In the genomic region with DNA sequence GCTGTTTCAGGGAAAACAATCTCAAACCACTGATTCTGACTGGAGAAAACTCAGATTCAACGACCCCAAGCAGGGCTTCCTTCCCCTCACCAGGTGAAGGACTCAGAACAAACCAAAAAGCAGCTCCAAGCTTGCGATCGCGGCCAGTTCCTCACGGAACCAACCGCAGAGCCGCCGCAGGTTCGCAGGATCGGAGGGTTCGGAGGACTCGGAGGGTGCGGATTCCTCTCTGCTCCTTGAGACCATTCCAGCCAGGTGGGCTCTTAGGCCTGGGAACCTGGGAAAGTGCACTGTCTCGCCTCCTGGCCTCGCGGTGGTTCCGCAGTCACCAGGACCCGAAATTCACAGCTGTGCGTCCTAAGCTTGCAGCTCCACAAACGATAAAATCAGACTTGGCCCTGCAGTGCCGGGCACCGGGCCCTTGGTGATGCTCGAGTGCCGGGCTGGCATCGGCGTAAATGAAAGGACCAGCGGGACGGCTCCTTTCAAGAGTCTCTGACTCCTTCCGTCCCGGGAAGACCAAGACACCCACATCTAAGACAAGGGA, we compare ENCODE assay signal across 1 cellular context.
A peak's percentile ranks its signal among the peaks of the same experiment; 100 is the strongest.
TF ChIP-seq lines count a peak whose summit lies in the region.

No MANE protein-coding gene starts in this region.

TF ChIP-seq in K562, 482 proteins besides CTCF, POLR2A, EP300 and RAD21 (continued from another document and continues in another):
- TF ChIP-seq, protein P1, sequence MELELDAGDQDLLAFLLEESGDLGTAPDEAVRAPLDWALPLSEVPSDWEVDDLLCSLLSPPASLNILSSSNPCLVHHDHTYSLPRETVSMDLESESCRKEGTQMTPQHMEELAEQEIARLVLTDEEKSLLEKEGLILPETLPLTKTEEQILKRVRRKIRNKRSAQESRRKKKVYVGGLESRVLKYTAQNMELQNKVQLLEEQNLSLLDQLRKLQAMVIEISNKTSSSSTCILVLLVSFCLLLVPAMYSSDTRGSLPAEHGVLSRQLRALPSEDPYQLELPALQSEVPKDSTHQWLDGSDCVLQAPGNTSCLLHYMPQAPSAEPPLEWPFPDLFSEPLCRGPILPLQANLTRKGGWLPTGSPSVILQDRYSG (tag; conservative IDR thresholded peaks at IDR 0.05; ENCODE audit: low read depth): no peak
- TF ChIP-seq ILF3 (IDR thresholded peaks at IDR 0.05; ENCODE audit: borderline replicate concordance): no peak
- no peak for TF ChIP-seq HSF4 (CRISPR knock-in tag; IDR thresholded peaks at IDR 0.05; ENCODE audit: borderline replicate concordance)
- TF ChIP-seq ATF1 (CRISPR knock-in tag; IDR thresholded peaks at IDR 0.05): no peak
- TF ChIP-seq ATF1 (tag; IDR thresholded peaks at IDR 0.05): no peak
- TF ChIP-seq, protein P2, sequence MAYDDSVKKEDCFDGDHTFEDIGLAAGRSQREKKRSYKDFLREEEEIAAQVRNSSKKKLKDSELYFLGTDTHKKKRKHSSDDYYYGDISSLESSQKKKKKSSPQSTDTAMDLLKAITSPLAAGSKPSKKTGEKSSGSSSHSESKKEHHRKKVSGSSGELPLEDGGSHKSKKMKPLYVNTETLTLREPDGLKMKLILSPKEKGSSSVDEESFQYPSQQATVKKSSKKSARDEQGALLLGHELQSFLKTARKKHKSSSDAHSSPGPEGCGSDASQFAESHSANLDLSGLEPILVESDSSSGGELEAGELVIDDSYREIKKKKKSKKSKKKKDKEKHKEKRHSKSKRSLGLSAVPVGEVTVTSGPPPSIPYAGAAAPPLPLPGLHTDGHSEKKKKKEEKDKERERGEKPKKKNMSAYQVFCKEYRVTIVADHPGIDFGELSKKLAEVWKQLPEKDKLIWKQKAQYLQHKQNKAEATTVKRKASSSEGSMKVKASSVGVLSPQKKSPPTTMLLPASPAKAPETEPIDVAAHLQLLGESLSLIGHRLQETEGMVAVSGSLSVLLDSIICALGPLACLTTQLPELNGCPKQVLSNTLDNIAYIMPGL (CRISPR knock-in tag; IDR thresholded peaks at IDR 0.05): peak; percentile 71; the same call in 1 of the 2 replicates
- TF ChIP-seq NFE2 (IDR thresholded peaks at IDR 0.05; ENCODE audit: low read depth): no peak
- TF ChIP-seq, protein P3, sequence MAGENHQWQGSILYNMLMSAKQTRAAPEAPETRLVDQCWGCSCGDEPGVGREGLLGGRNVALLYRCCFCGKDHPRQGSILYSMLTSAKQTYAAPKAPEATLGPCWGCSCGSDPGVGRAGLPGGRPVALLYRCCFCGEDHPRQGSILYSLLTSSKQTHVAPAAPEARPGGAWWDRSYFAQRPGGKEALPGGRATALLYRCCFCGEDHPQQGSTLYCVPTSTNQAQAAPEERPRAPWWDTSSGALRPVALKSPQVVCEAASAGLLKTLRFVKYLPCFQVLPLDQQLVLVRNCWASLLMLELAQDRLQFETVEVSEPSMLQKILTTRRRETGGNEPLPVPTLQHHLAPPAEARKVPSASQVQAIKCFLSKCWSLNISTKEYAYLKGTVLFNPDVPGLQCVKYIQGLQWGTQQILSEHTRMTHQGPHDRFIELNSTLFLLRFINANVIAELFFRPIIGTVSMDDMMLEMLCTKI (IDR thresholded peaks at IDR 0.05; ENCODE audit: partially characterized antibody): no peak
- TF ChIP-seq ZBTB8A (IDR thresholded peaks at IDR 0.05; ENCODE audit: partially characterized antibody): no peak
- TF ChIP-seq STAT5B (CRISPR knock-in tag; IDR thresholded peaks at IDR 0.05): no peak
- TF ChIP-seq, protein P4, sequence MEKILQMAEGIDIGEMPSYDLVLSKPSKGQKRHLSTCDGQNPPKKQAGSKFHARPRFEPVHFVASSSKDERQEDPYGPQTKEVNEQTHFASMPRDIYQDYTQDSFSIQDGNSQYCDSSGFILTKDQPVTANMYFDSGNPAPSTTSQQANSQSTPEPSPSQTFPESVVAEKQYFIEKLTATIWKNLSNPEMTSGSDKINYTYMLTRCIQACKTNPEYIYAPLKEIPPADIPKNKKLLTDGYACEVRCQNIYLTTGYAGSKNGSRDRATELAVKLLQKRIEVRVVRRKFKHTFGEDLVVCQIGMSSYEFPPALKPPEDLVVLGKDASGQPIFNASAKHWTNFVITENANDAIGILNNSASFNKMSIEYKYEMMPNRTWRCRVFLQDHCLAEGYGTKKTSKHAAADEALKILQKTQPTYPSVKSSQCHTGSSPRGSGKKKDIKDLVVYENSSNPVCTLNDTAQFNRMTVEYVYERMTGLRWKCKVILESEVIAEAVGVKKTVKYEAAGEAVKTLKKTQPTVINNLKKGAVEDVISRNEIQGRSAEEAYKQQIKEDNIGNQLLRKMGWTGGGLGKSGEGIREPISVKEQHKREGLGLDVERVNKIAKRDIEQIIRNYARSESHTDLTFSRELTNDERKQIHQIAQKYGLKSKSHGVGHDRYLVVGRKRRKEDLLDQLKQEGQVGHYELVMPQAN (IDR thresholded peaks at IDR 0.05; ENCODE audit: borderline replicate concordance): no peak
- no peak for TF ChIP-seq POLR2B (IDR thresholded peaks at IDR 0.05; ENCODE audit: low read depth, partially characterized antibody)
- TF ChIP-seq DACH1 (IDR thresholded peaks at IDR 0.05; ENCODE audit: partially characterized antibody): no peak
- no peak for TF ChIP-seq ARID2 (IDR thresholded peaks at IDR 0.05)
- no peak for TF ChIP-seq TFAM (CRISPR knock-in tag; conservative IDR thresholded peaks at IDR 0.05)
- TF ChIP-seq ZNF707 (CRISPR knock-in tag; conservative IDR thresholded peaks at IDR 0.05): no peak
- TF ChIP-seq, protein P5, sequence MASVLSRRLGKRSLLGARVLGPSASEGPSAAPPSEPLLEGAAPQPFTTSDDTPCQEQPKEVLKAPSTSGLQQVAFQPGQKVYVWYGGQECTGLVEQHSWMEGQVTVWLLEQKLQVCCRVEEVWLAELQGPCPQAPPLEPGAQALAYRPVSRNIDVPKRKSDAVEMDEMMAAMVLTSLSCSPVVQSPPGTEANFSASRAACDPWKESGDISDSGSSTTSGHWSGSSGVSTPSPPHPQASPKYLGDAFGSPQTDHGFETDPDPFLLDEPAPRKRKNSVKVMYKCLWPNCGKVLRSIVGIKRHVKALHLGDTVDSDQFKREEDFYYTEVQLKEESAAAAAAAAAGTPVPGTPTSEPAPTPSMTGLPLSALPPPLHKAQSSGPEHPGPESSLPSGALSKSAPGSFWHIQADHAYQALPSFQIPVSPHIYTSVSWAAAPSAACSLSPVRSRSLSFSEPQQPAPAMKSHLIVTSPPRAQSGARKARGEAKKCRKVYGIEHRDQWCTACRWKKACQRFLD (CRISPR knock-in tag; IDR thresholded peaks at IDR 0.05): peak; percentile 12; the same call in 1 of the 2 replicates
- no peak for TF ChIP-seq ZNF224 (CRISPR knock-in tag; IDR thresholded peaks at IDR 0.05)
- TF ChIP-seq, protein P6, sequence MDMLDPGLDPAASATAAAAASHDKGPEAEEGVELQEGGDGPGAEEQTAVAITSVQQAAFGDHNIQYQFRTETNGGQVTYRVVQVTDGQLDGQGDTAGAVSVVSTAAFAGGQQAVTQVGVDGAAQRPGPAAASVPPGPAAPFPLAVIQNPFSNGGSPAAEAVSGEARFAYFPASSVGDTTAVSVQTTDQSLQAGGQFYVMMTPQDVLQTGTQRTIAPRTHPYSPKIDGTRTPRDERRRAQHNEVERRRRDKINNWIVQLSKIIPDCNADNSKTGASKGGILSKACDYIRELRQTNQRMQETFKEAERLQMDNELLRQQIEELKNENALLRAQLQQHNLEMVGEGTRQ (CRISPR knock-in tag; IDR thresholded peaks at IDR 0.05): no peak
- TF ChIP-seq ZNF778 (CRISPR knock-in tag; IDR thresholded peaks at IDR 0.05): no peak
- no peak for TF ChIP-seq MYC (IDR thresholded peaks at IDR 0.05; ENCODE audit: low read depth, low read length)
- TF ChIP-seq MYC (CRISPR knock-in tag; IDR thresholded peaks at IDR 0.05; ENCODE audit: borderline replicate concordance, low read depth): no peak
- TF ChIP-seq CTBP1 (IDR thresholded peaks at IDR 0.05; ENCODE audit: borderline replicate concordance): peak; percentile 47; the same call in 1 of the 2 replicates
- no peak for TF ChIP-seq SRF (CRISPR knock-in tag; IDR thresholded peaks at IDR 0.05)
- no peak for TF ChIP-seq HNRNPL (IDR thresholded peaks at IDR 0.05; ENCODE audit: low read depth, low read length)
- TF ChIP-seq GTF2F1 (IDR thresholded peaks at IDR 0.05; ENCODE audit: low read depth, low read length): no peak
- TF ChIP-seq RB1 (IDR thresholded peaks at IDR 0.05; ENCODE audit: low read depth): no peak
- TF ChIP-seq FOXP1 (CRISPR knock-in tag; IDR thresholded peaks at IDR 0.05): no peak
- TF ChIP-seq, protein P7, sequence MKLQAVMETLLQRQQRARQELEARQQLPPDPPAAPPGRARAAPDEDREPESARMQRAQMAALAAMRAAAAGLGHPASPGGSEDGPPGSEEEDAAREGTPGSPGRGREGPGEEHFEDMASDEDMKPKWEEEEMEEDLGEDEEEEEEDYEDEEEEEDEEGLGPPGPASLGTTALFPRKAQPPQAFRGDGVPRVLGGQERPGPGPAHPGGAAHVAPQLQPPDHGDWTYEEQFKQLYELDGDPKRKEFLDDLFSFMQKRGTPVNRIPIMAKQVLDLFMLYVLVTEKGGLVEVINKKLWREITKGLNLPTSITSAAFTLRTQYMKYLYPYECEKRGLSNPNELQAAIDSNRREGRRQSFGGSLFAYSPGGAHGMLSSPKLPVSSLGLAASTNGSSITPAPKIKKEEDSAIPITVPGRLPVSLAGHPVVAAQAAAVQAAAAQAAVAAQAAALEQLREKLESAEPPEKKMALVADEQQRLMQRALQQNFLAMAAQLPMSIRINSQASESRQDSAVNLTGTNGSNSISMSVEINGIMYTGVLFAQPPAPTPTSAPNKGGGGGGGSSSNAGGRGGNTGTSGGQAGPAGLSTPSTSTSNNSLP (IDR thresholded peaks at IDR 0.05; ENCODE audit: borderline replicate concordance, low read depth, low read length): no peak
- TF ChIP-seq DPF2 (IDR thresholded peaks at IDR 0.05): no peak
- no peak for TF ChIP-seq CBFA2T2 (conservative IDR thresholded peaks at IDR 0.05)
- TF ChIP-seq SRSF3 (IDR thresholded peaks at IDR 0.05; ENCODE audit: insufficient read depth, low read length): no peak
- peak; percentile 61 for TF ChIP-seq POLR2G (IDR thresholded peaks at IDR 0.05; ENCODE audit: low read depth, low read length)
- TF ChIP-seq, protein P8, sequence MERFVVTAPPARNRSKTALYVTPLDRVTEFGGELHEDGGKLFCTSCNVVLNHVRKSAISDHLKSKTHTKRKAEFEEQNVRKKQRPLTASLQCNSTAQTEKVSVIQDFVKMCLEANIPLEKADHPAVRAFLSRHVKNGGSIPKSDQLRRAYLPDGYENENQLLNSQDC (CRISPR knock-in tag; IDR thresholded peaks at IDR 0.05): no peak
- TF ChIP-seq ESRRA (IDR thresholded peaks at IDR 0.05; ENCODE audit: borderline replicate concordance, low read depth): no peak
- TF ChIP-seq TCFL5 (CRISPR knock-in tag; conservative IDR thresholded peaks at IDR 0.05): no peak
- TF ChIP-seq NFATC3 (IDR thresholded peaks at IDR 0.05): no peak
- TF ChIP-seq SLC30A9 (CRISPR knock-in tag; IDR thresholded peaks at IDR 0.05): no peak
- TF ChIP-seq MYBL2 (IDR thresholded peaks at IDR 0.05; ENCODE audit: low read depth): no peak
- no peak for TF ChIP-seq MYBL2 (CRISPR knock-in tag; IDR thresholded peaks at IDR 0.05; ENCODE audit: borderline replicate concordance)
- TF ChIP-seq DIDO1 (tag; IDR thresholded peaks at IDR 0.05; ENCODE audit: low read depth): no peak
- TF ChIP-seq, protein P9, sequence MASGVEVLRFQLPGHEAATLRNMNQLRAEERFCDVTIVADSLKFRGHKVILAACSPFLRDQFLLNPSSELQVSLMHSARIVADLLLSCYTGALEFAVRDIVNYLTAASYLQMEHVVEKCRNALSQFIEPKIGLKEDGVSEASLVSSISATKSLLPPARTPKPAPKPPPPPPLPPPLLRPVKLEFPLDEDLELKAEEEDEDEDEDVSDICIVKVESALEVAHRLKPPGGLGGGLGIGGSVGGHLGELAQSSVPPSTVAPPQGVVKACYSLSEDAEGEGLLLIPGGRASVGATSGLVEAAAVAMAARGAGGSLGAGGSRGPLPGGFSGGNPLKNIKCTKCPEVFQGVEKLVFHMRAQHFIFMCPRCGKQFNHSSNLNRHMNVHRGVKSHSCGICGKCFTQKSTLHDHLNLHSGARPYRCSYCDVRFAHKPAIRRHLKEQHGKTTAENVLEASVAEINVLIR (CRISPR knock-in tag; IDR thresholded peaks at IDR 0.05): no peak
- TF ChIP-seq RHOXF2B (CRISPR knock-in tag; conservative IDR thresholded peaks at IDR 0.05): no peak
- TF ChIP-seq, protein P10, sequence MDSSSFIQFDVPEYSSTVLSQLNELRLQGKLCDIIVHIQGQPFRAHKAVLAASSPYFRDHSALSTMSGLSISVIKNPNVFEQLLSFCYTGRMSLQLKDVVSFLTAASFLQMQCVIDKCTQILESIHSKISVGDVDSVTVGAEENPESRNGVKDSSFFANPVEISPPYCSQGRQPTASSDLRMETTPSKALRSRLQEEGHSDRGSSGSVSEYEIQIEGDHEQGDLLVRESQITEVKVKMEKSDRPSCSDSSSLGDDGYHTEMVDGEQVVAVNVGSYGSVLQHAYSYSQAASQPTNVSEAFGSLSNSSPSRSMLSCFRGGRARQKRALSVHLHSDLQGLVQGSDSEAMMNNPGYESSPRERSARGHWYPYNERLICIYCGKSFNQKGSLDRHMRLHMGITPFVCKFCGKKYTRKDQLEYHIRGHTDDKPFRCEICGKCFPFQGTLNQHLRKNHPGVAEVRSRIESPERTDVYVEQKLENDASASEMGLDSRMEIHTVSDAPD (CRISPR knock-in tag; IDR thresholded peaks at IDR 0.05): no peak
- TF ChIP-seq NBN (IDR thresholded peaks at IDR 0.05; ENCODE audit: low read depth): no peak
- TF ChIP-seq TAF9B (IDR thresholded peaks at IDR 0.05; ENCODE audit: partially characterized antibody): no peak
- no peak; the same call in 1 of the 2 replicates for TF ChIP-seq ERF (CRISPR knock-in tag; IDR thresholded peaks at IDR 0.05)
- TF ChIP-seq HNRNPUL1 (IDR thresholded peaks at IDR 0.05; ENCODE audit: low read length): no peak
- TF ChIP-seq NCOA1 (IDR thresholded peaks at IDR 0.05; ENCODE audit: low read depth): no peak
- TF ChIP-seq, protein P11, sequence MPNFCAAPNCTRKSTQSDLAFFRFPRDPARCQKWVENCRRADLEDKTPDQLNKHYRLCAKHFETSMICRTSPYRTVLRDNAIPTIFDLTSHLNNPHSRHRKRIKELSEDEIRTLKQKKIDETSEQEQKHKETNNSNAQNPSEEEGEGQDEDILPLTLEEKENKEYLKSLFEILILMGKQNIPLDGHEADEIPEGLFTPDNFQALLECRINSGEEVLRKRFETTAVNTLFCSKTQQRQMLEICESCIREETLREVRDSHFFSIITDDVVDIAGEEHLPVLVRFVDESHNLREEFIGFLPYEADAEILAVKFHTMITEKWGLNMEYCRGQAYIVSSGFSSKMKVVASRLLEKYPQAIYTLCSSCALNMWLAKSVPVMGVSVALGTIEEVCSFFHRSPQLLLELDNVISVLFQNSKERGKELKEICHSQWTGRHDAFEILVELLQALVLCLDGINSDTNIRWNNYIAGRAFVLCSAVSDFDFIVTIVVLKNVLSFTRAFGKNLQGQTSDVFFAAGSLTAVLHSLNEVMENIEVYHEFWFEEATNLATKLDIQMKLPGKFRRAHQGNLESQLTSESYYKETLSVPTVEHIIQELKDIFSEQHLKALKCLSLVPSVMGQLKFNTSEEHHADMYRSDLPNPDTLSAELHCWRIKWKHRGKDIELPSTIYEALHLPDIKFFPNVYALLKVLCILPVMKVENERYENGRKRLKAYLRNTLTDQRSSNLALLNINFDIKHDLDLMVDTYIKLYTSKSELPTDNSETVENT (CRISPR knock-in tag; IDR thresholded peaks at IDR 0.05): no peak
- TF ChIP-seq NUFIP1 (IDR thresholded peaks at IDR 0.05; ENCODE audit: partially characterized antibody): no peak
